In genomic region chr21:42009831-42010506, GRCh38 we compare ENCODE assay signal across 8 cellular contexts. TPM values are rescaled to one million over a fixed set of nuclear protein-coding genes. Genes with fewer than 3 reads are reported as not detected.
DNase-seq lines count a peak whose midpoint lies in the region; ATAC-seq, FAIRE-seq and TF ChIP-seq lines count a peak whose summit lies in the region.

TSS of gene ZBTB21 (minus strand) at chr21:42010360. CDS start at chr21:41994095, 16,265 bp downstream.

- TF ChIP-seq CTCF in GM10266 (IDR thresholded peaks at IDR 0.05; ENCODE audit: control insufficient read depth, insufficient read depth, low read depth, missing control alignments) (no peak), pancreas (IDR thresholded peaks at IDR 0.05) (no peak), tibial artery (IDR thresholded peaks at IDR 0.05) (no peak)

- peaks cover 6 to 9% (median 6%) of the 10 kb centered on the region in 3 donors for H3K4me1 ChIP-seq in pancreas
- H3K4me1 ChIP-seq in tibial artery, result peaks cover 0 to 13% (median 6%) of the 10 kb centered on the region in 4 donors

- H3K27me3 ChIP-seq in pancreas, result no peaks in the 10 kb centered on the region
- H3K27me3 ChIP-seq in tibial artery, result no peaks in the 10 kb centered on the region

- no peaks in the 10 kb centered on the region for H3K9me3 ChIP-seq in pancreas
- H3K9me3 ChIP-seq in tibial artery, result no peaks in the 10 kb centered on the region

- H3K36me3 ChIP-seq in pancreas (no peaks in the 10 kb centered on the region), tibial artery (no peaks in the 10 kb centered on the region)

- no peak for FAIRE-seq in pancreas (lab: Jason Lieb, UNC)

- peak within 1 kb of the TSS; percentile 69 to 93 (median 82) for H3K4me3 ChIP-seq in pancreas
- H3K4me3 ChIP-seq in tibial artery, result peak within 1 kb of the TSS; percentile 88 to 89

- intact Hi-C loops in Right ventricle myocardium inferior (cut with DNase I) (loop anchor here (1.0 to 2.0 kb wide), 3 partner anchors 57 to 131 kb away; partner anchors contain the start of gene PRDM15), pancreas (cut with DNase I) (loop anchor here in 1 of 3 donors (5.0 kb wide), 1 partner anchor 102 kb away; no protein-coding TSS in a partner anchor), tibial artery (cut with DNase I; ENCODE audit: low total_unique reads) (loop anchor here (1.0 to 10.0 kb wide), 6 partner anchors 48 to 395 kb away; partner anchors contain the start of gene PRDM15)

- DNase-seq in GM10266 (ENCODE audit: extremely low spot score), result peak; percentile 98
- DNase-seq in NCI-H1417 (lab: John Stamatoyannopoulos, UW), result peak; percentile 99 to 100 (median 99)
- DNase-seq in SW 1271 (lab: John Stamatoyannopoulos, UW), result peak; percentile 76 to 93
- DNase-seq in activated naive CD8-positive, alpha-beta T cell treated with anti-CD3 and anti-CD28 coated beads, Interleukin-2, amount 50 U/mL, for 16 hours (ENCODE audit: low read depth, low spot score), result peak; percentile 98
- peak; percentile 99 for DNase-seq in Right ventricle myocardium inferior (ENCODE audit: missing footprints)
- peak; percentile 97 to 100 (median 99) for DNase-seq in pancreas
- DNase-seq in tibial artery, result peak; percentile 98 to 99

- 0 to 1% methylated on average over 64 to 75 of the region's 75 CpGs for WGBS in pancreas, 2 donors

- peak; percentile 76 for ATAC-seq in HG02678 (IDR thresholded peaks at IDR 0.05; ENCODE audit: unreplicated experiment)
- ATAC-seq in Right ventricle myocardium inferior, result peak; percentile 98
- peak; percentile 87 to 96 (median 92) for ATAC-seq in pancreas

- H3K27ac ChIP-seq in pancreas, result peak within 1 kb of the TSS; percentile 95 to 100 (median 98)
- H3K27ac ChIP-seq in tibial artery, result peak within 1 kb of the TSS; percentile 91 to 99

RNA-seq across cellular contexts. Expression of gene ZBTB21, which starts in this region (rescaled TPM):
- total RNA-seq in Right ventricle myocardium inferior, result 6.1 TPM
- total RNA-seq in pancreas, result 1 to 10 TPM; 4.8 to 9.5 (median 8.0) TPM
- polyA plus RNA-seq in pancreas, result 1 to 10 TPM; 2.9 to 3.2 TPM

Comparison
In these comparisons a context has a peak if more than half of its experiments do, and no peak if none do; other contexts are left out.
1. Peak in every context shown above with its lines: DNase-seq, ATAC-seq, H3K4me3 ChIP-seq and H3K27ac ChIP-seq.